ENCODE assay signal across 11 cellular contexts in the genomic region with DNA sequence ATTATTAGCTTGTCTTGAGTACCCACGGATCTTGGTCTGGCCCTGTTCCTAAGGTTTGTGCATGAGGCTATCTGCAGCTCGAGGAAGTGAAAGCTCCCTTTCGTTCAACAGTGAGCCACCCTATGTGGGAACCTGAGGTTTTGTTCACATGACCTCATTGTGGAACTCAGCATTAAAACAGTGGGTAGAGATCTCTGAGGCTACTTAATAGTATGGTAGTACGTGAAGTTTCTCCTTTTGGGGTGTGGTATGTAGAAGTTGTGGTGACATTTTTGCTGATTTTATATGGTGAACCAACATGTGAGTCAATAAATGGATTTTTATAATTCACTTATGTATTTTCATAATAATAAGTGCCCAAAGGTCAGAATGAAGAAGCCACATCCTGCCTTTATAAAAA.
DNase-seq lines count a peak whose midpoint lies in the region; ATAC-seq, FAIRE-seq and TF ChIP-seq lines count a peak whose summit lies in the region.
"Had no signal": no experiment of that assay in that cellular context is flagged by ENCODE, and none has a peak within 500 bp of the region (broad histone marks: within the 10 kb centered on the region; RNA-seq: fewer than 3 reads in every experiment).

No MANE protein-coding gene starts in this region.

- peak; percentile 18 for DNase-seq in GM13977 (ENCODE audit: low spot score)
- peak; percentile 78 for DNase-seq in brain microvascular endothelial cell
- DNase-seq in small intestine, result no peak
- DNase-seq in cerebellar cortex (ENCODE audit: low spot score), result no peak
- DNase-seq in HEK293T (ENCODE audit: extremely low spot score), result no peak
- no peak for DNase-seq in NCI-H1417 (lab: John Stamatoyannopoulos, UW)
- DNase-seq: activated naive CD4-positive, alpha-beta T cell treated with Interleukin-2 at 50 U/mL for 16 hours; nucleus accumbens had no signal

- no peak overlapping the region for H3K4me3 ChIP-seq in brain microvascular endothelial cell (ENCODE audit: low read depth, low read length)
- H3K4me3 ChIP-seq in small intestine (ENCODE audit: low read depth in 1 of 2, low read length in 2 of 2), result no peak overlapping the region

- in situ Hi-C loops in GM13977 (cut with MboI; ENCODE audit: low pct_unique_long_range_greater_than_20kb, low sequenced_read_pairs, unreplicated experiment), result no loop called here
- in situ Hi-C loops in brain microvascular endothelial cell (cut with HindIII; ENCODE audit: low pct_ligation_motif_present, low sequenced_read_pairs), result no loop called here

- no peaks in the 10 kb centered on the region for H3K9me3 ChIP-seq in small intestine (ENCODE audit: control insufficient read depth, low read depth)

- no peaks in the 10 kb centered on the region for H3K36me3 ChIP-seq in brain microvascular endothelial cell (replicated peaks)
- H3K36me3 ChIP-seq in small intestine (ENCODE audit: control insufficient read depth in 2 of 2, insufficient read depth in 2 of 2, low read length in 2 of 2), result no peaks in the 10 kb centered on the region

- no peaks in the 10 kb centered on the region for H3K4me1 ChIP-seq in small intestine (ENCODE audit: control insufficient read depth in 2 of 2, insufficient read depth in 1 of 2, low read depth in 1 of 2, low read length in 1 of 2)

- no peak for FAIRE-seq in small intestine (lab: Jason Lieb, UNC)

- CTCF ChIA-PET in HEK293T (lab: Yijun Ruan, JAX), result no interaction called here

- H3K27me3 ChIP-seq in brain microvascular endothelial cell (replicated peaks) (no peaks in the 10 kb centered on the region), small intestine (ENCODE audit: control insufficient read depth in 2 of 2, insufficient read depth in 2 of 2, low read length in 2 of 2) (no peaks in the 10 kb centered on the region)

- ATAC-seq in GM21717 (IDR thresholded peaks at IDR 0.05; ENCODE audit: unreplicated experiment) (peak; percentile 70), HG03521 (IDR thresholded peaks at IDR 0.05; ENCODE audit: unreplicated experiment) (peak; percentile 59)
- ATAC-seq: Right ventricle myocardium inferior had no signal

- TF ChIP-seq CTCF in GM13977 (IDR thresholded peaks at IDR 0.05; ENCODE audit: extremely low read depth, insufficient read depth, missing control alignments), result no peak
- TF ChIP-seq CTCF in brain microvascular endothelial cell (IDR thresholded peaks at IDR 0.05; ENCODE audit: low read depth, low read length, missing control alignments), result no peak

- H3K27ac ChIP-seq in brain microvascular endothelial cell, result peak overlapping the region; percentile 57
- H3K27ac ChIP-seq in small intestine (ENCODE audit: low read depth in 1 of 2, low read length in 1 of 2), result no peak overlapping the region

- POLR2A ChIA-PET in HEK293T (lab: Yijun Ruan, JAX), result no interaction called here

- WGBS in small intestine, 3 donors, result 57 to 70% (median 62%) methylated on average over 4 of the region's 4 CpGs

TF ChIP-seq in HEK293T, 16 proteins besides CTCF, POLR2A, EP300 and RAD21:
- TF ChIP-seq ARNT (IDR thresholded peaks at IDR 0.05), result no peak
- TF ChIP-seq ZNF384 (IDR thresholded peaks at IDR 0.05), result no peak
- no peak for TF ChIP-seq HDGF (IDR thresholded peaks at IDR 0.05; ENCODE audit: borderline replicate concordance)
- TF ChIP-seq NFRKB (IDR thresholded peaks at IDR 0.05), result no peak
- TF ChIP-seq FOXA1 (IDR thresholded peaks at IDR 0.05), result no peak
- TF ChIP-seq CTBP1 (IDR thresholded peaks at IDR 0.05; ENCODE audit: borderline replicate concordance), result no peak
- TF ChIP-seq FOXM1 (IDR thresholded peaks at IDR 0.05; ENCODE audit: borderline replicate concordance), result no peak
- no peak for TF ChIP-seq TARDBP (IDR thresholded peaks at IDR 0.05)
- TF ChIP-seq L3MBTL2 (conservative IDR thresholded peaks at IDR 0.05), result no peak
- TF ChIP-seq SP1 (IDR thresholded peaks at IDR 0.05), result no peak
- TF ChIP-seq ELF4 (IDR thresholded peaks at IDR 0.05), result no peak
TF ChIP-seq in HEK293T: peak in this region for 0.

Comparison
In these comparisons a context has a peak if more than half of its experiments do, and no peak if none do; other contexts are left out.
1. DNase-seq: peak in GM13977 (single experiment) and brain microvascular endothelial cell (single experiment); none in small intestine (single experiment), cerebellar cortex (single experiment), HEK293T (single experiment) and NCI-H1417 (0 of 3).